ENCODE assay signal across 12 cellular contexts in genomic region chr1:151502035-151502728, GRCh38. TPM values are rescaled to one million over a fixed set of nuclear protein-coding genes. Genes with fewer than 3 reads are reported as not detected.
DNase-seq lines count a peak whose midpoint lies in the region; ATAC-seq and TF ChIP-seq lines count a peak whose summit lies in the region.
"Had no signal": no experiment of that assay in that cellular context is flagged by ENCODE, and none has a peak within 500 bp of the region (broad histone marks: within the 10 kb centered on the region; RNA-seq: fewer than 3 reads in every experiment).

No MANE protein-coding gene starts in this region.

- TF ChIP-seq CTCF in H9 (conservative IDR thresholded peaks at IDR 0.05) (no peak), transverse colon (IDR thresholded peaks at IDR 0.05) (no peak)

- no peaks in the 10 kb centered on the region for H3K9me3 Mint-ChIP-seq in H9
- no peaks in the 10 kb centered on the region for H3K9me3 Mint-ChIP-seq in stimulated activated naive B cell treated with anti-CD40 and anti-IgM and Interleukin-4, amounts not matched to agents 10 μg/mL and 1 μg/mL and 100 μg/mL, for 72 hours
- H3K9me3 Mint-ChIP-seq: CD4-positive, CD25-positive, alpha-beta regulatory T cell had no signal

- H2AFZ ChIP-seq in H9 (ENCODE audit: low read length): no peak overlapping the region

- H2AK5ac ChIP-seq in H9 (ENCODE audit: insufficient read length, low read length): no peak overlapping the region
- H2AK5ac ChIP-seq in mesendoderm (ENCODE audit: low read length): no peak overlapping the region

- H3K36me3 ChIP-seq in mesendoderm (ENCODE audit: control insufficient read depth, insufficient read depth, low read length) (no peaks in the 10 kb centered on the region), transverse colon (no peaks in the 10 kb centered on the region)

- H3K36me3 Mint-ChIP-seq in H9 (ENCODE audit: insufficient read depth in 1 of 3, low read depth in 3 of 3): no peaks in the 10 kb centered on the region
- no peaks in the 10 kb centered on the region for H3K36me3 Mint-ChIP-seq in stimulated activated naive B cell treated with anti-CD40 and anti-IgM and Interleukin-4, amounts not matched to agents 10 μg/mL and 1 μg/mL and 100 μg/mL, for 72 hours
- H3K36me3 Mint-ChIP-seq: CD4-positive, CD25-positive, alpha-beta regulatory T cell had no signal

- no peak overlapping the region for H4K91ac ChIP-seq in H9 (ENCODE audit: insufficient read length, low read depth, low read length)

- in situ Hi-C loops in transverse colon (cut with MboI; ENCODE audit: low pct_ligation_motif_present in 1 of 4, low pct_unique_long_range_greater_than_20kb in 1 of 4, low sequenced_read_pairs in 3 of 4): no loop called here

- H3K27ac ChIP-seq in H9 (ENCODE audit: insufficient read length, low read depth, low read length) (no peak overlapping the region), mesendoderm (ENCODE audit: low read depth, low read length) (no peak overlapping the region), transverse colon (peak overlapping the region; percentile 1 to 68 (median 54))
- H3K27ac ChIP-seq: SK-N-MC had no signal

- H3K14ac ChIP-seq in H9 (ENCODE audit: insufficient read depth, low read length): no peak overlapping the region

- no peaks in the 10 kb centered on the region for H3K9me3 ChIP-seq in H9 (ENCODE audit: control insufficient read depth, low read depth, low read length)
- no peaks in the 10 kb centered on the region for H3K9me3 ChIP-seq in transverse colon

- intact Hi-C loops in transverse colon (cut with DNase I; ENCODE audit: low total_unique reads): no loop called here

- no peak overlapping the region for H3K9ac ChIP-seq in H9 (ENCODE audit: extremely low read depth, insufficient read length, low read length)
- H3K9ac ChIP-seq in mesendoderm (ENCODE audit: low read length): no peak overlapping the region

- no peaks in the 10 kb centered on the region for H3K4me1 ChIP-seq in H9 (ENCODE audit: insufficient read depth, low read length)
- H3K4me1 ChIP-seq in mesendoderm (ENCODE audit: control insufficient read depth, low read depth, low read length): peaks cover 2% of the 10 kb centered on the region
- peaks cover 0 to 24% (median 5%) of the 10 kb centered on the region in 4 donors for H3K4me1 ChIP-seq in transverse colon

- peaks cover 0 to 5% of the 10 kb centered on the region in 2 experiments; a peak in 1 of 4 replicates for H3K4me1 Mint-ChIP-seq in H9
- peaks cover 0 to 2% of the 10 kb centered on the region in 2 donors for H3K4me1 Mint-ChIP-seq in stimulated activated naive B cell treated with anti-CD40 and anti-IgM and Interleukin-4, amounts not matched to agents 10 μg/mL and 1 μg/mL and 100 μg/mL, for 72 hours

- H3K27me3 ChIP-seq in H9 (ENCODE audit: insufficient read depth, low read length) (no peaks in the 10 kb centered on the region), mesendoderm (ENCODE audit: insufficient read depth, low read length, poor library complexity) (no peaks in the 10 kb centered on the region), transverse colon (no peaks in the 10 kb centered on the region)

- ATAC-seq in stimulated activated naive B cell treated with anti-CD40 and anti-IgM and Interleukin-4, amounts not matched to agents 10 μg/mL and 1 μg/mL and 100 μg/mL, for 72 hours (replicated peaks): no peak

- H2BK5ac ChIP-seq in H9 (ENCODE audit: insufficient read length, low read length): no peak overlapping the region
- no peak overlapping the region for H2BK5ac ChIP-seq in mesendoderm (ENCODE audit: low read length)

- H3K4me3 ChIP-seq in mesendoderm (ENCODE audit: low read length) (no peak overlapping the region), transverse colon (no peak overlapping the region)
- H3K4me3 ChIP-seq: SK-N-MC had no signal

- H3K23ac ChIP-seq in H9 (ENCODE audit: insufficient read length, low read depth, low read length) (no peak overlapping the region), mesendoderm (ENCODE audit: low read length) (no peak overlapping the region)

- TF ChIP-seq POLR2A in transverse colon (IDR thresholded peaks at IDR 0.05): no peak

- no peak overlapping the region for H3K4ac ChIP-seq in H9 (ENCODE audit: low read depth, low read length)
- H3K4ac ChIP-seq in mesendoderm (ENCODE audit: low read depth, low read length): no peak overlapping the region

- H3K56ac ChIP-seq in H9 (ENCODE audit: insufficient read length, low read depth, low read length): no peak overlapping the region
- H3K56ac ChIP-seq in mesendoderm (ENCODE audit: low read length): peak overlapping the region; percentile 11

- H4K8ac ChIP-seq in H9 (replicated peaks; ENCODE audit: insufficient read length, low read depth, low read length) (no peak overlapping the region), mesendoderm (ENCODE audit: low read depth, low read length) (no peak overlapping the region)

- no peak for TF ChIP-seq EP300 in transverse colon (IDR thresholded peaks at IDR 0.05; ENCODE audit: low read depth)

- no peak overlapping the region for H2BK15ac ChIP-seq in H9 (ENCODE audit: low read depth, low read length)
- H2BK15ac ChIP-seq in mesendoderm (replicated peaks; ENCODE audit: low read depth): no peak overlapping the region

- peaks cover 3% of the 10 kb centered on the region for H3K27me3 Mint-ChIP-seq in H9 (ENCODE audit: low read depth)
- H3K27me3 Mint-ChIP-seq in stimulated activated naive B cell treated with anti-CD40 and anti-IgM and Interleukin-4, amounts not matched to agents 10 μg/mL and 1 μg/mL and 100 μg/mL, for 72 hours: peaks cover 4 to 5% of the 10 kb centered on the region in 2 donors

- H3T11ph ChIP-seq in H9 (ENCODE audit: low read length): no peak overlapping the region

- no peak overlapping the region; a peak in 1 of 7 replicates for H3K27ac Mint-ChIP-seq in H9
- H3K27ac Mint-ChIP-seq in stimulated activated naive B cell treated with anti-CD40 and anti-IgM and Interleukin-4, amounts not matched to agents 10 μg/mL and 1 μg/mL and 100 μg/mL, for 72 hours: no peak overlapping the region
- H3K27ac Mint-ChIP-seq: CD4-positive, CD25-positive, alpha-beta regulatory T cell had no signal

- no peak overlapping the region for H3K4me3 Mint-ChIP-seq in H9
- no peak overlapping the region for H3K4me3 Mint-ChIP-seq in stimulated activated naive B cell treated with anti-CD40 and anti-IgM and Interleukin-4, amounts not matched to agents 10 μg/mL and 1 μg/mL and 100 μg/mL, for 72 hours
- H3K4me3 Mint-ChIP-seq: CD4-positive, CD25-positive, alpha-beta regulatory T cell had no signal

- no peak overlapping the region for H4K5ac ChIP-seq in H9 (ENCODE audit: insufficient read length, low read depth, low read length)
- H4K5ac ChIP-seq in mesendoderm (ENCODE audit: low read length): no peak overlapping the region

- no peaks in the 10 kb centered on the region for H3K23me2 ChIP-seq in H9 (ENCODE audit: insufficient read length, low read depth, low read length, poor library complexity, severe bottlenecking)

- H2BK120ac ChIP-seq in H9 (ENCODE audit: low read depth, low read length, poor library complexity, severe bottlenecking) (no peak overlapping the region), mesendoderm (ENCODE audit: low read depth, low read length) (no peak overlapping the region)

- no peaks in the 10 kb centered on the region for H3K79me2 ChIP-seq in H9 (ENCODE audit: insufficient read depth, low read length)
- H3K79me2 ChIP-seq in mesendoderm (ENCODE audit: control insufficient read depth, insufficient read depth, low read length): no peaks in the 10 kb centered on the region

- no peaks in the 10 kb centered on the region for H4K20me1 ChIP-seq in H9 (ENCODE audit: control insufficient read depth, insufficient read depth, insufficient read length)

- H3K4me2 ChIP-seq in H9 (ENCODE audit: insufficient read depth, insufficient read length, low read length) (no peak overlapping the region), mesendoderm (ENCODE audit: low read length) (no peak overlapping the region)

- peak overlapping the region; percentile 50 for H2BK12ac ChIP-seq in H9 (ENCODE audit: insufficient read length, low read depth, low read length)

- no peak for DNase-seq in H9
- peak; percentile 47 for DNase-seq in SK-N-DZ (ENCODE audit: low spot score)
- DNase-seq in mesendoderm: no peak
- no peak for DNase-seq in transverse colon
- DNase-seq in Kasumi-1 (lab: John Stamatoyannopoulos, UW): no peak
- DNase-seq in stimulated activated naive B cell treated with anti-CD40 and anti-IgM and Interleukin-4, amounts not matched to agents 10 μg/mL and 1 μg/mL and 100 μg/mL, for 72 hours: no peak
- DNase-seq in middle frontal gyrus (ENCODE audit: extremely low spot score, low spot score): no peak
- DNase-seq: CD4-positive, CD25-positive, alpha-beta regulatory T cell; NCI-H1092 treated with DMSO at 0.1 percent for 48 hours; NCI-H2081 treated with DMSO at 0.1 percent for 48 hours; NCI-H524 had no signal

- no peak overlapping the region for H2BK20ac ChIP-seq in H9 (ENCODE audit: low read depth, low read length, poor library complexity, severe bottlenecking)

- H3K18ac ChIP-seq in H9 (ENCODE audit: insufficient read length, low read depth, low read length): no peak overlapping the region
- H3K18ac ChIP-seq in mesendoderm (ENCODE audit: low read length): peak overlapping the region; percentile 11

- no CpG with 5 or more reads among the region's 5 CpGs for WGBS in H9 (ENCODE audit: extremely low coverage, insufficient read length, low lambda C conversion rate)
- no CpG with 5 or more reads among the region's 5 CpGs for whole genome bisulfite sequencing in mesendoderm (ENCODE audit: extremely low coverage, insufficient coverage, low lambda C conversion rate)
- 55 to 58% methylated on average over 2 to 5 of the region's 5 CpGs for WGBS in transverse colon (ENCODE audit: low coverage in 1 of 2), 2 donors

- H3K79me1 ChIP-seq in H9 (ENCODE audit: insufficient read depth, low read depth, low read length, poor library complexity, severe bottlenecking): no peaks in the 10 kb centered on the region
- H3K79me1 ChIP-seq in mesendoderm (ENCODE audit: low read length): no peaks in the 10 kb centered on the region

RNA-seq across cellular contexts. Expression of gene CGN, which starts 9.0 kb away (rescaled TPM):
- total RNA-seq in H9 (2021) (29.9 and 30.9 TPM in 2 replicates), transverse colon (100 to 1,000 TPM; 123 to 351 (median 172) TPM)
- polyA plus RNA-seq in SK-N-DZ (2014; cell fraction: cytosol; rRNA removed): 3.0 and 3.2 TPM in 2 replicates
- 13.3 and 26.7 TPM in 2 replicates for polyA plus RNA-seq in SK-N-DZ (2014; cell fraction: nucleus; rRNA removed)
- 26.5 TPM for polyA plus RNA-seq in mesendoderm (2013, experiment 1 of 2)
- polyA plus RNA-seq in mesendoderm (2013, experiment 2 of 2): 26.5 TPM

RNA-seq across cellular contexts. Expression of gene TUFT1, which starts 37.9 kb away (rescaled TPM):
- total RNA-seq in H9 (2021) (6.2 and 6.5 TPM in 2 replicates), transverse colon (10 to 100 TPM; 22.8 to 65.5 (median 30.8) TPM)
- 12.3 and 12.5 TPM in 2 replicates for polyA plus RNA-seq in SK-N-DZ (2014; cell fraction: cytosol; rRNA removed)
- polyA plus RNA-seq in SK-N-DZ (2014; cell fraction: nucleus; rRNA removed): 7.2 and 8.5 TPM in 2 replicates
- polyA plus RNA-seq in mesendoderm (2013, experiment 1 of 2): 16.9 TPM
- polyA plus RNA-seq in mesendoderm (2013, experiment 2 of 2): 17.1 TPM

RNA-seq across cellular contexts. Expression of gene POGZ, which starts 42.9 kb away (rescaled TPM):
- total RNA-seq in H9 (2021) (93.0 and 102 TPM in 2 replicates), transverse colon (10 to 100 TPM; 44.1 to 90.9 (median 72.7) TPM)
- 30.7 and 35.4 TPM in 2 replicates for polyA plus RNA-seq in SK-N-DZ (2014; cell fraction: cytosol; rRNA removed)
- polyA plus RNA-seq in SK-N-DZ (2014; cell fraction: nucleus; rRNA removed): 65.6 and 111 TPM in 2 replicates
- 43.2 TPM for polyA plus RNA-seq in mesendoderm (2013, experiment 1 of 2)
- polyA plus RNA-seq in mesendoderm (2013, experiment 2 of 2): 38.6 TPM

Comparison
In these comparisons a context has a peak if more than half of its experiments do, and no peak if none do; other contexts are left out.
1. H3K27ac ChIP-seq: peak in transverse colon (4 of 4); none in H9 (single experiment) and mesendoderm (single experiment).